In genomic region chr1:83860506-83861221, GRCh38 we compare ENCODE assay signal across 8 cellular contexts.
DNase-seq lines count a peak whose midpoint lies in the region; ATAC-seq and TF ChIP-seq lines count a peak whose summit lies in the region.

No MANE protein-coding gene starts in this region.

- DNase-seq in NCI-H2107 (lab: John Stamatoyannopoulos, UW) = peak; percentile 9
- peak; percentile 33 for DNase-seq in activated CD8-positive, alpha-beta memory T cell treated with anti-CD3 and anti-CD28 coated beads, Interleukin-2, amount 50 U/mL, for 24 hours (ENCODE audit: extremely low read depth)
- DNase-seq in epithelial cell of esophagus (ENCODE audit: low read depth) = peak; percentile 72
- DNase-seq in stimulated activated CD8-positive, alpha-beta memory T cell treated with anti-CD3 and anti-CD28 coated beads, Interleukin-4, amount 100 ng/mL, for 1 hour (ENCODE audit: low read depth in 2 of 2, low spot score in 1 of 2) = peak; percentile 42 to 56
- no peak for DNase-seq in NCI-H1694 treated with DMSO at 0.1 percent for 48 hours (lab: John Stamatoyannopoulos, UW)

- no peaks in the 10 kb centered on the region for H3K27me3 ChIP-seq in mucosa of rectum (ENCODE audit: control insufficient read depth in 2 of 2, insufficient read depth in 2 of 2, low read length in 2 of 2)

- peaks cover 0 to 2% of the 10 kb centered on the region in 2 donors for H3K4me1 ChIP-seq in mucosa of rectum (ENCODE audit: control insufficient read depth in 2 of 2, insufficient read depth in 2 of 2, low read length in 2 of 2)

- no peaks in the 10 kb centered on the region for H3K9me3 ChIP-seq in mucosa of rectum (ENCODE audit: control insufficient read depth in 2 of 2, low read length in 2 of 2)

- TF ChIP-seq CTCF in GM12873 (IDR thresholded peaks at IDR 0.05; ENCODE audit: insufficient read depth, low read depth, low read length, missing control alignments) (peak; percentile 71), epithelial cell of esophagus (IDR thresholded peaks at IDR 0.05; ENCODE audit: insufficient read depth, low read depth, low read length, missing control alignments) (peak; percentile 63)

- peak overlapping the region; percentile 53 for H3K4me3 ChIP-seq in epithelial cell of esophagus (ENCODE audit: low read length)
- H3K4me3 ChIP-seq in mucosa of rectum (ENCODE audit: low read length in 2 of 2) = peak overlapping the region; percentile 67 to 70

- ATAC-seq in HG02610 (IDR thresholded peaks at IDR 0.05; ENCODE audit: unreplicated experiment) = peak; percentile 91

- no peaks in the 10 kb centered on the region for H3K36me3 ChIP-seq in mucosa of rectum (ENCODE audit: control insufficient read depth in 2 of 2, insufficient read depth in 2 of 2, low read length in 2 of 2)

- H3K27ac ChIP-seq in mucosa of rectum (ENCODE audit: low read depth in 2 of 2, low read length in 2 of 2) = peak overlapping the region; percentile 60 to 78

- H3K9ac ChIP-seq in mucosa of rectum (ENCODE audit: low read depth in 1 of 2, low read length in 2 of 2) = peak overlapping the region; percentile 43 to 93
